In genomic region chr9:6417186-6417585, GRCh38 we compare ENCODE assay signal across 10 cellular contexts. TPM values are rescaled to one million over a fixed set of nuclear protein-coding genes. Genes with fewer than 3 reads are reported as not detected.
DNase-seq lines count a peak whose midpoint lies in the region; ATAC-seq and TF ChIP-seq lines count a peak whose summit lies in the region.
"Had no signal": no experiment of that assay in that cellular context is flagged by ENCODE, and none has a peak within 500 bp of the region (broad histone marks: within the 10 kb centered on the region; RNA-seq: fewer than 3 reads in every experiment).

No MANE protein-coding gene starts in this region.

- peaks cover 52% of the 10 kb centered on the region for H4K20me1 ChIP-seq in OCI-LY7 (ENCODE audit: insufficient read depth, low read length)

- CTCF ChIA-PET in OCI-LY7 (lab: Charles Lee; ENCODE audit: unreplicated experiment) = no interaction called here

- H3K9me3 ChIP-seq in OCI-LY7 (ENCODE audit: low read length) (no peaks in the 10 kb centered on the region), ovary (no peaks in the 10 kb centered on the region)
- H3K9me3 ChIP-seq: SJSA1 had no signal

- H3K27me3 ChIP-seq in ovary = no peaks in the 10 kb centered on the region
- H3K27me3 ChIP-seq: SJSA1 had no signal

- peak overlapping the region; percentile 61 for H3K4me3 Mint-ChIP-seq in natural killer cell treated with Interleukin-12 subunit alpha and Interleukin-12 subunit beta and Interleukin-15 and Interleukin-18, amount 100 ng/mL, for 72 hours
- H3K4me3 Mint-ChIP-seq in natural killer cell = no peak overlapping the region

- H3K9me2 ChIP-seq in OCI-LY7 (ENCODE audit: insufficient read depth, low read length) = no peaks in the 10 kb centered on the region

- POLR2A ChIA-PET in OCI-LY7 (lab: Charles Lee) = interaction anchor here (0.6 to 0.8 kb wide), 2 partner anchors 10 to 15 kb away, joined by 3 to 4 read pairs; no protein-coding TSS in a partner anchor

- no peak for TF ChIP-seq CTCF in natural killer cell (IDR thresholded peaks at IDR 0.05)
- TF ChIP-seq CTCF in OCI-LY7 (conservative IDR thresholded peaks at IDR 0.05; ENCODE audit: low read length) = no peak
- TF ChIP-seq CTCF in ovary (IDR thresholded peaks at IDR 0.05) = no peak

- H3K27ac Mint-ChIP-seq in natural killer cell treated with Interleukin-12 subunit alpha and Interleukin-12 subunit beta and Interleukin-15 and Interleukin-18, amount 100 ng/mL, for 72 hours = peak overlapping the region; percentile 7 to 56
- peak overlapping the region in 1 of 2 donors; percentile 28 for H3K27ac Mint-ChIP-seq in natural killer cell

- no peak for DNase-seq in natural killer cell treated with Interleukin-12 subunit alpha and Interleukin-12 subunit beta and Interleukin-15 and Interleukin-18, amount 100 ng/mL, for 72 hours (ENCODE audit: low spot score)
- DNase-seq in natural killer cell = no peak
- no peak for DNase-seq in OCI-LY7 (ENCODE audit: low spot score)
- DNase-seq in dermis blood vessel endothelial cell = peak; percentile 25
- no peak for DNase-seq in ovary
- no peak for DNase-seq in C1 segment of cervical spinal cord (lab: John Stamatoyannopoulos, UW)
- DNase-seq: NCI-H1092 had no signal

- TF ChIP-seq POLR2A in ovary (IDR thresholded peaks at IDR 0.05) = no peak

- no peak for ATAC-seq in natural killer cell treated with Interleukin-12 subunit alpha and Interleukin-12 subunit beta and Interleukin-15 and Interleukin-18, amount 100 ng/mL, for 72 hours
- ATAC-seq in natural killer cell (no peak), HG03521 (IDR thresholded peaks at IDR 0.05; ENCODE audit: unreplicated experiment) (no peak)
- ATAC-seq in activated CD4-positive, CD25-positive, alpha-beta regulatory T cell treated with anti-CD3 and anti-CD28 coated beads, Interleukin-2, amount 50 U/mL, for 24 hours = no peak

- H3K27ac ChIP-seq in OCI-LY7 (ENCODE audit: low read depth, low read length, poor library complexity, severe bottlenecking) (no peak overlapping the region), ovary (no peak overlapping the region)
- H3K27ac ChIP-seq: SJSA1 had no signal

- 63 to 72% (median 70%) methylated on average over 3 of the region's 3 CpGs for WGBS in ovary, 3 donors

- H3K9me3 Mint-ChIP-seq in natural killer cell treated with Interleukin-12 subunit alpha and Interleukin-12 subunit beta and Interleukin-15 and Interleukin-18, amount 100 ng/mL, for 72 hours = no peaks in the 10 kb centered on the region
- H3K9me3 Mint-ChIP-seq in natural killer cell = no peaks in the 10 kb centered on the region

- no peaks in the 10 kb centered on the region for H3K36me3 Mint-ChIP-seq in natural killer cell treated with Interleukin-12 subunit alpha and Interleukin-12 subunit beta and Interleukin-15 and Interleukin-18, amount 100 ng/mL, for 72 hours
- no peaks in the 10 kb centered on the region for H3K36me3 Mint-ChIP-seq in natural killer cell

- peaks cover 47% of the 10 kb centered on the region for H3K36me3 ChIP-seq in OCI-LY7 (ENCODE audit: insufficient read depth, low read length)
- no peaks in the 10 kb centered on the region for H3K36me3 ChIP-seq in ovary

- H3K27me3 Mint-ChIP-seq in natural killer cell treated with Interleukin-12 subunit alpha and Interleukin-12 subunit beta and Interleukin-15 and Interleukin-18, amount 100 ng/mL, for 72 hours = no peaks in the 10 kb centered on the region
- H3K27me3 Mint-ChIP-seq in natural killer cell (ENCODE audit: low read depth in 2 of 2) = no peaks in the 10 kb centered on the region

- H3K4me2 ChIP-seq in OCI-LY7 (ENCODE audit: low read length) = peak overlapping the region; percentile 62

- H3K4me1 ChIP-seq in OCI-LY7 (ENCODE audit: insufficient read depth, low read length, poor library complexity, severe bottlenecking) (peaks cover 35% of the 10 kb centered on the region), ovary (ENCODE audit: insufficient read depth) (peaks cover 7% of the 10 kb centered on the region)
- H3K4me1 ChIP-seq: SJSA1 had no signal

- intact Hi-C loops in natural killer cell (cut with micrococcal nuclease) = loop anchor here (5.0 to 10.0 kb wide), 2 partner anchors 35 to 572 kb away; no protein-coding TSS in a partner anchor
- intact Hi-C loops in OCI-LY7 (cut with micrococcal nuclease; ENCODE audit: unreplicated experiment) = loop anchor here (5.0 kb wide), 1 partner anchor 65 kb away; no protein-coding TSS in a partner anchor
- intact Hi-C loops in ovary (cut with DNase I) = loop anchor here in 2 of 4 donors (10.0 kb wide), 2 partner anchors 258 to 268 kb away; no protein-coding TSS in a partner anchor

- BruUV-seq in OCI-LY7 (replicated peaks; lab: Mats Ljungman, UMichigan) = no TSS peak

- no peak for TF ChIP-seq EP300 in ovary (IDR thresholded peaks at IDR 0.05)

- H3K79me2 ChIP-seq in OCI-LY7 (ENCODE audit: insufficient read depth, low read depth, low read length) = peaks cover 89% of the 10 kb centered on the region

- H3K4me3 ChIP-seq in OCI-LY7 (ENCODE audit: low read depth, low read length, poor library complexity, severe bottlenecking) = peak overlapping the region; percentile 34
- no peak overlapping the region for H3K4me3 ChIP-seq in ovary
- H3K4me3 ChIP-seq: SJSA1 had no signal

- no peak overlapping the region for H2AFZ ChIP-seq in OCI-LY7 (ENCODE audit: low read length)

- H3K4me1 Mint-ChIP-seq in natural killer cell treated with Interleukin-12 subunit alpha and Interleukin-12 subunit beta and Interleukin-15 and Interleukin-18, amount 100 ng/mL, for 72 hours (ENCODE audit: low read depth in 2 of 2) = peaks cover 31 to 47% of the 10 kb centered on the region in 2 donors
- H3K4me1 Mint-ChIP-seq in natural killer cell = peaks cover 51 to 61% of the 10 kb centered on the region in 2 donors

RNA-seq across cellular contexts. Expression of gene UHRF2, which starts 4.2 kb away (rescaled TPM):
- total RNA-seq in natural killer cell treated with Interleukin-12 subunit alpha and Interleukin-12 subunit beta and Interleukin-15 and Interleukin-18, amount 100 ng/mL, for 72 hours = 100 to 1,000 TPM in 1 of 2 donors, 10 to 100 TPM in 1; 50.2 to 104 TPM
- total RNA-seq in natural killer cell = 100 to 1,000 TPM; 118 to 130 (median 120) TPM
- 76.1 and 76.6 TPM in 2 replicates for total RNA-seq in OCI-LY7 (2014; rRNA removed; shearing (Covaris generic))
- total RNA-seq in OCI-LY7 (2022) = 70.1 and 92.0 TPM in 2 replicates
- total RNA-seq in dermis blood vessel endothelial cell = 88.9 and 99.9 TPM in 2 replicates
- total RNA-seq in ovary = 10 to 100 TPM; 37.3 to 63.3 (median 46.7) TPM
- polyA plus RNA-seq in ovary = 10 to 100 TPM; 27.2 to 33.1 TPM
